8 cellular contexts compared by ENCODE assay signal in genomic region chr14:60151715-60152114, GRCh38. TPM values are rescaled to one million over a fixed set of nuclear protein-coding genes. Genes with fewer than 3 reads are reported as not detected.
A peak's percentile ranks its signal among the peaks of the same experiment; 100 is the strongest.
DNase-seq lines count a peak whose midpoint lies in the region; ATAC-seq and TF ChIP-seq lines count a peak whose summit lies in the region.

No MANE protein-coding gene starts in this region.

- H3K9ac ChIP-seq in subcutaneous abdominal adipose tissue (ENCODE audit: low read length in 5 of 5) = peak overlapping the region in 1 of 5 donors; percentile 60

- H3K36me3 Mint-ChIP-seq in activated CD8-positive, alpha-beta memory T cell treated with anti-CD3 and anti-CD28 coated beads, Interleukin-2, amount 10 ng/mL, durations not matched to agents 7 days and 5 days = peaks cover 56% of the 10 kb centered on the region

- H3K4me1 ChIP-seq in subcutaneous abdominal adipose tissue (ENCODE audit: control insufficient read depth in 5 of 5, insufficient read depth in 5 of 5, low read length in 5 of 5) = peaks cover 3 to 26% (median 18%) of the 10 kb centered on the region in 5 donors

- DNase-seq in GM12865 (ENCODE audit: low read depth) = peak; percentile 53
- peak; percentile 92 to 95 for DNase-seq in NOMO-1 (lab: John Stamatoyannopoulos, UW; ENCODE audit: unreplicated experiment in 2 of 2)
- peak; percentile 83 for DNase-seq in activated CD8-positive, alpha-beta memory T cell treated with anti-CD3 and anti-CD28 coated beads, Interleukin-2, amount 10 ng/mL, durations not matched to agents 7 days and 5 days
- DNase-seq in epidermal melanocyte (ENCODE audit: insufficient read length, low spot score) = peak; percentile 75
- peak; percentile 73 for DNase-seq in non-pigmented ciliary epithelial cell (ENCODE audit: low read depth)
- DNase-seq in NCI-H1105 (lab: John Stamatoyannopoulos, UW) = no peak

- peaks cover 18 to 38% (median 29%) of the 10 kb centered on the region in 5 donors for H3K36me3 ChIP-seq in subcutaneous abdominal adipose tissue (ENCODE audit: control insufficient read depth in 5 of 5, insufficient read depth in 5 of 5, low read length in 5 of 5)

- H3K27me3 ChIP-seq in subcutaneous abdominal adipose tissue (ENCODE audit: control insufficient read depth in 5 of 5, insufficient read depth in 4 of 5, low read length in 5 of 5) = no peaks in the 10 kb centered on the region

- ATAC-seq in HG02970 (IDR thresholded peaks at IDR 0.05; ENCODE audit: low FRiP score, unreplicated experiment) = peak; percentile 57
- peak; percentile 98 for ATAC-seq in activated CD8-positive, alpha-beta memory T cell treated with anti-CD3 and anti-CD28 coated beads, Interleukin-2, amount 10 ng/mL, durations not matched to agents 7 days and 5 days

- no peak overlapping the region for H3K4me3 Mint-ChIP-seq in activated CD8-positive, alpha-beta memory T cell treated with anti-CD3 and anti-CD28 coated beads, Interleukin-2, amount 10 ng/mL, durations not matched to agents 7 days and 5 days

- H3K4me3 ChIP-seq in GM12865 (ENCODE audit: low read depth, low read length) (no peak overlapping the region), subcutaneous abdominal adipose tissue (ENCODE audit: low read depth in 1 of 5, low read length in 5 of 5) (no peak overlapping the region)

- H3K27me3 Mint-ChIP-seq in activated CD8-positive, alpha-beta memory T cell treated with anti-CD3 and anti-CD28 coated beads, Interleukin-2, amount 10 ng/mL, durations not matched to agents 7 days and 5 days = no peaks in the 10 kb centered on the region

- CTCF ChIA-PET in activated CD8-positive, alpha-beta memory T cell treated with anti-CD3 and anti-CD28 coated beads, Interleukin-2, amount 10 ng/mL, durations not matched to agents 7 days and 5 days (lab: Charles Lee) = interaction anchor here (0.7 to 2.5 kb wide), 3 partner anchors 13 to 185 kb away, joined by 3 to 12 read pairs (median 3); partner anchors contain the start of gene DHRS7

- H3K9me3 Mint-ChIP-seq in activated CD8-positive, alpha-beta memory T cell treated with anti-CD3 and anti-CD28 coated beads, Interleukin-2, amount 10 ng/mL, durations not matched to agents 7 days and 5 days (ENCODE audit: low read depth) = no peaks in the 10 kb centered on the region

- H3K27ac ChIP-seq in subcutaneous abdominal adipose tissue (ENCODE audit: low read depth, low read length) = peak overlapping the region; percentile 38

- peaks cover 34% of the 10 kb centered on the region for H3K4me1 Mint-ChIP-seq in activated CD8-positive, alpha-beta memory T cell treated with anti-CD3 and anti-CD28 coated beads, Interleukin-2, amount 10 ng/mL, durations not matched to agents 7 days and 5 days

- no peaks in the 10 kb centered on the region for H3K9me3 ChIP-seq in subcutaneous abdominal adipose tissue (ENCODE audit: control insufficient read depth in 5 of 5, low read length in 5 of 5)

- no peak for TF ChIP-seq CTCF in GM12865 (IDR thresholded peaks at IDR 0.05; ENCODE audit: insufficient read depth, low read depth, low read length, missing control alignments)

- H3K27ac Mint-ChIP-seq in activated CD8-positive, alpha-beta memory T cell treated with anti-CD3 and anti-CD28 coated beads, Interleukin-2, amount 10 ng/mL, durations not matched to agents 7 days and 5 days = peak overlapping the region; percentile 75

RNA-seq across cellular contexts. Expression of gene DHRS7, which starts 13.5 kb away (rescaled TPM):
- total RNA-seq in activated CD8-positive, alpha-beta memory T cell treated with anti-CD3 and anti-CD28 coated beads, Interleukin-2, amount 10 ng/mL, durations not matched to agents 7 days and 5 days = 10 to 100 TPM; 62.8 to 68.0 TPM

RNA-seq across cellular contexts. Expression of gene PCNX4, which starts 60.0 kb away (rescaled TPM):
- total RNA-seq in activated CD8-positive, alpha-beta memory T cell treated with anti-CD3 and anti-CD28 coated beads, Interleukin-2, amount 10 ng/mL, durations not matched to agents 7 days and 5 days = 10 to 100 TPM; 35.6 to 39.1 TPM
